ENCODE assay signal across 13 cellular contexts in the genomic region with DNA sequence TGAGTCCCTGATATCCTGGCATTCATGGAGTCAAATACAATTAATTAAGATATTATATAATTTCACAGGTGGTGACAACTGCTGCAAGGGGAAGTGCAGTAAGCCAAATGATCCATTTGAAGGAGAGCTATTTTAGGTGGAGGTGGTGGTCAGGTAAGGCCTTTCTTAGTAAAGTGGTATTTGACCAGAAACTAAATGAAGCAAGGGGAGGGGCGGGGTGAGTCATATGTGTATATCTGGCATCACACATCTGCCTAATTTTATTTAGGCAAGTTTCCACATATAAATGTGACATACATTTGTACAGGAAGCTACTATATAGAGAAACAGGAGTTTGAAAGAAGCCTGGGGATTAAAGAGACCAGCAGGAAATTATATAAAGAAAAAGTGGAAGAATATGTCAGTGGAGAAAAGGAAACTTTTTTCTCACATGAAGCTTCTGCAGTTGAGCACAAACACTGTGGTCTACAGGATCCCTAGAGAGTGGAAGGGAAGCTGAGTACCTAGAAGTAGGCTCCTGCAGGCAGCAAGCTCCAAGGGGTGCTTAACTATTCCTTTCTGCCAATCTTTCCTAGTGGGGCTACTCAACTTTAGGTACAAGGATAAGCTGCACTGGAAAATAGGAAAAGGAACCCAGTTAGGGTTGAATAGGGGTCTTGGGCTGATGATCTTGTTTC.
DNase-seq lines count a peak whose midpoint lies in the region; ATAC-seq and TF ChIP-seq lines count a peak whose summit lies in the region.
"Had no signal": no experiment of that assay in that cellular context is flagged by ENCODE, and none has a peak within 500 bp of the region (broad histone marks: within the 10 kb centered on the region; RNA-seq: fewer than 3 reads in every experiment).

No MANE protein-coding gene starts in this region.

- H3K18ac ChIP-seq in trophoblast cell (ENCODE audit: low read length), result no peak overlapping the region

- no peaks in the 10 kb centered on the region for H3K79me2 ChIP-seq in trophoblast cell (ENCODE audit: control insufficient read depth, insufficient read depth, low read length, poor library complexity)

- no peak overlapping the region for H4K12ac ChIP-seq in trophoblast cell (ENCODE audit: low read depth, low read length)

- peak; percentile 85 for ATAC-seq in GM18868 (IDR thresholded peaks at IDR 0.05; ENCODE audit: unreplicated experiment)
- peak; percentile 56 for ATAC-seq in HG02885 (IDR thresholded peaks at IDR 0.05; ENCODE audit: poor library complexity, unreplicated experiment)
- ATAC-seq in RWPE2 (ENCODE audit: low read depth), result peak; percentile 29; the same call in 2 of the 3 replicates
- ATAC-seq in body of pancreas, result no peak
- ATAC-seq in HG03039 (IDR thresholded peaks at IDR 0.05; ENCODE audit: unreplicated experiment), result no peak
- ATAC-seq: natural killer cell had no signal

- H2BK12ac ChIP-seq in trophoblast cell (ENCODE audit: low read length), result no peak overlapping the region

- no peak overlapping the region for H3K4me2 ChIP-seq in trophoblast cell (ENCODE audit: low read length)

- H3K4me1 ChIP-seq in RWPE2 (ENCODE audit: insufficient read depth, poor library complexity, severe bottlenecking) (peaks cover 54% of the 10 kb centered on the region), trophoblast cell (ENCODE audit: control insufficient read depth in 1 of 2, insufficient read depth in 2 of 2, low read length in 2 of 2) (peaks cover 0 to 2% of the 10 kb centered on the region in 2 experiments), body of pancreas (peaks cover 41% of the 10 kb centered on the region)

- no peak overlapping the region for H2AFZ ChIP-seq in trophoblast cell (ENCODE audit: insufficient read depth, low read length, poor library complexity)

- H3K9ac ChIP-seq in trophoblast cell (ENCODE audit: low read length), result no peak overlapping the region

- H3K27me3 ChIP-seq in RWPE2 (ENCODE audit: insufficient read depth, poor library complexity, severe bottlenecking) (no peaks in the 10 kb centered on the region), trophoblast cell (ENCODE audit: insufficient read depth, low read length) (no peaks in the 10 kb centered on the region), body of pancreas (no peaks in the 10 kb centered on the region)

- H3K23ac ChIP-seq in trophoblast cell (ENCODE audit: low read length), result no peak overlapping the region

- H2AK5ac ChIP-seq in trophoblast cell (ENCODE audit: low read length), result no peak overlapping the region

- H3K9me3 ChIP-seq in RWPE2 (ENCODE audit: severe bottlenecking) (no peaks in the 10 kb centered on the region), trophoblast cell (ENCODE audit: insufficient read depth, low read depth, low read length) (no peaks in the 10 kb centered on the region), body of pancreas (no peaks in the 10 kb centered on the region)

- no peaks in the 10 kb centered on the region for H3K79me1 ChIP-seq in trophoblast cell (ENCODE audit: low read length)

- no peak overlapping the region for H2BK120ac ChIP-seq in trophoblast cell (ENCODE audit: insufficient read depth, low read length, poor library complexity)

- H3K27ac ChIP-seq in RWPE2 (ENCODE audit: poor library complexity, severe bottlenecking) (peak overlapping the region; percentile 71), trophoblast cell (ENCODE audit: low read depth, low read length) (no peak overlapping the region), body of pancreas (peak overlapping the region in 1 of 4 donors; percentile 21)

- no peak overlapping the region for H3K4ac ChIP-seq in trophoblast cell (ENCODE audit: low read depth, low read length)

- intact Hi-C loops in posterior cingulate gyrus (cut with DNase I) (loop anchor here (5.0 to 10.0 kb wide), 2 partner anchors 34 to 697 kb away; no protein-coding TSS in a partner anchor), body of pancreas (cut with DNase I) (loop anchor here (10.0 kb wide), 1 partner anchor 117 kb away; no protein-coding TSS in a partner anchor)

- no peak overlapping the region for H4K8ac ChIP-seq in trophoblast cell (ENCODE audit: low read depth, low read length)

- H4K91ac ChIP-seq in trophoblast cell (ENCODE audit: low read depth, low read length), result no peak overlapping the region

- TF ChIP-seq CTCF in RWPE2 (IDR thresholded peaks at IDR 0.05; ENCODE audit: poor library complexity, severe bottlenecking), result no peak
- TF ChIP-seq CTCF in body of pancreas (IDR thresholded peaks at IDR 0.05), result no peak

- no peak overlapping the region for H3K14ac ChIP-seq in trophoblast cell (ENCODE audit: low read length)

- no peak for DNase-seq in RWPE2 (ENCODE audit: low spot score)
- DNase-seq in trophoblast cell, result no peak
- DNase-seq in posterior cingulate gyrus, result no peak
- no peak for DNase-seq in NCI-H2107 treated with DMSO at 0.1 percent for 48 hours (lab: John Stamatoyannopoulos, UW; ENCODE audit: unreplicated experiment)
- DNase-seq in body of pancreas, result no peak
- DNase-seq: amniotic stem cell, foreskin melanocyte, natural killer cell, NCI-H1694, NCI-H82 had no signal

- no CpG with 5 or more reads among the region's 1 CpG for WGBS in trophoblast cell (ENCODE audit: extremely low coverage, insufficient coverage, insufficient read length)
- 92 to 100% methylated on average over 1 of the region's 1 CpG for WGBS in body of pancreas, 2 donors

- no peak for TF ChIP-seq POLR2A in body of pancreas (IDR thresholded peaks at IDR 0.05)

- peaks cover 3% of the 10 kb centered on the region; the same call in 1 of the 2 replicates for H3K36me3 ChIP-seq in RWPE2 (ENCODE audit: low read depth)
- peaks cover 3 to 4% of the 10 kb centered on the region in 2 experiments for H3K36me3 ChIP-seq in trophoblast cell (ENCODE audit: control insufficient read depth in 1 of 2, insufficient read depth in 2 of 2, low read length in 2 of 2)
- no peaks in the 10 kb centered on the region for H3K36me3 ChIP-seq in body of pancreas (replicated peaks in 1 of 2; ENCODE audit: insufficient read depth in 1 of 2, low read depth in 2 of 2)

- H2BK5ac ChIP-seq in trophoblast cell (ENCODE audit: low read depth, low read length, poor library complexity), result peak overlapping the region; percentile 40

- H3K4me3 ChIP-seq in RWPE2 (ENCODE audit: severe bottlenecking) (no peak overlapping the region), trophoblast cell (ENCODE audit: low read depth, low read length) (no peak overlapping the region), body of pancreas (no peak overlapping the region)

Comparison
In these comparisons a context has a peak if more than half of its experiments do, and no peak if none do; other contexts are left out.
1. ATAC-seq: peak in GM18868 (single experiment), HG02885 (single experiment) and RWPE2 (single experiment); none in body of pancreas (single experiment) and HG03039 (single experiment).